Comparison of ENCODE assay signal across 1 cellular context in the genomic region with DNA sequence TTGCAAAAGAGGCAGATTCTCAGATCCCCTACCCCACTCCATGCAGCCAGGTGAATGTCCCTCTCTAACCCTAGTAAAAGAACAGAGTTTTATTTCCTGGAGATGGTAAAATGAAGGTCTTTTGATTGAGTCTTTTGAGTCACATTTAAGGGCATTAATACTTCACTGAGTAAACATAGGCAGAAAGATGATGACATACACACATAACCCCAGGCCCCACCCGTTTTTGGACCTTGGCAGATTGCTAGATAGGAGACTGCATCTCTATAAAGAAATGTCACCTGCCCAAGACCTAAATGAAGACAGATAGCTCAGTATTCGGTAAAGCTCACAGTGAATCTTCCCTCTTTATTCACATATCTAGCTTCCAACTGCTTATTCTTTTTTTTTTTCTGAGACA.
TF ChIP-seq lines count a peak whose summit lies in the region.

No MANE protein-coding gene starts in this region.

TF ChIP-seq in HCT116, 20 proteins besides CTCF, POLR2A, EP300 and RAD21:
- peak; percentile 39; the same call in 1 of the 2 replicates for TF ChIP-seq CEBPB (IDR thresholded peaks at IDR 0.05; ENCODE audit: low read depth)
- no peak for TF ChIP-seq SRF (IDR thresholded peaks at IDR 0.05; ENCODE audit: low read depth)
